In the genomic region with DNA sequence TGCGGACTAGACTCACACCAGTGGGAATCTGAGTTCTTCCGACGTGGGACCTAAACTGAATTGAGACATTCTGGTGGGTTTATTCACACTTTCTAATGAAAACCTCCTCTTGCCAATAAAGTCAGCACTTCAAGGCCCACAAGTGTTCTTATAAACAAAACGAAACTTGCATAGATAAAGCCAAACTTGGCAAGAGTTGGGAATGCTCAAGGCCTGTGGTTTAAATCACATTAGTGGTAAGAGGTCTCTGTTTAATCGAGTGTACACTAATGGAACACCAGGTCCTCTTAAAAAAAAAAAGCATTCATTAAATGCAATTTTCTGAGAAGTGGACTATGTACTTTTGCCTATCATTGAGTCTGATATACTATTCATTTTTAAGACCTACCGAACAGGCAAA, we compare ENCODE assay signal across 17 cellular contexts.
DNase-seq lines count a peak whose midpoint lies in the region; TF ChIP-seq lines count a peak whose summit lies in the region.
"Had no signal": no experiment of that assay in that cellular context is flagged by ENCODE, and none has a peak within 500 bp of the region (broad histone marks: within the 10 kb centered on the region; RNA-seq: fewer than 3 reads in every experiment).

No MANE protein-coding gene starts in this region.

- in situ Hi-C loops in astrocyte of the cerebellum (cut with HindIII; ENCODE audit: low sequenced_read_pairs) = no loop called here

- H3K36me3 ChIP-seq in muscle layer of duodenum (ENCODE audit: control insufficient read depth in 1 of 2, insufficient read depth in 2 of 2, low read length in 2 of 2) = no peaks in the 10 kb centered on the region
- H3K36me3 ChIP-seq in tibial artery = no peaks in the 10 kb centered on the region

- peak; percentile 48 for DNase-seq in H4 (ENCODE audit: low spot score)
- DNase-seq in astrocyte of the cerebellum (ENCODE audit: low read depth) = peak; percentile 33
- DNase-seq in tibial artery = no peak
- DNase-seq in stimulated activated CD4-positive, alpha-beta T cell treated with anti-CD3 and anti-CD28 coated beads, Interleukin-15, amount 100 ng/mL, for 24 hours = no peak
- DNase-seq in NOMO-1 treated with dmso at 0.1 percent for 144 hours (lab: John Stamatoyannopoulos, UW; ENCODE audit: unreplicated experiment) = no peak
- DNase-seq in ecto neural progenitor cell (ENCODE audit: low spot score) = no peak
- DNase-seq in HK-2 (ENCODE audit: unreplicated experiment) = no peak
- DNase-seq: COR-L47, GM23248, NCI-H1048, NCI-H1694, NCI-H446, NCI-H774, SHP77 had no signal

- no peak overlapping the region for H3K4me3 ChIP-seq in astrocyte of the cerebellum (ENCODE audit: low read depth, low read length)
- H3K4me3 ChIP-seq in muscle layer of duodenum (ENCODE audit: low read depth in 1 of 2, low read length in 2 of 2) = no peak overlapping the region
- no peak overlapping the region for H3K4me3 ChIP-seq in tibial artery
- H3K4me3 ChIP-seq: GM12878, GM23248, K562 had no signal

- H3K27me3 ChIP-seq in muscle layer of duodenum (ENCODE audit: low read depth, low read length) = no peaks in the 10 kb centered on the region
- no peaks in the 10 kb centered on the region for H3K27me3 ChIP-seq in tibial artery

- TF ChIP-seq CTCF in astrocyte of the cerebellum (IDR thresholded peaks at IDR 0.05; ENCODE audit: low read depth, low read length, missing control alignments) (no peak), tibial artery (IDR thresholded peaks at IDR 0.05) (no peak)

- peaks cover 4 to 13% of the 10 kb centered on the region in 2 donors for H3K4me1 ChIP-seq in muscle layer of duodenum (ENCODE audit: control insufficient read depth in 1 of 2, insufficient read depth in 2 of 2, low read length in 2 of 2)
- peaks cover 0 to 19% (median 4%) of the 10 kb centered on the region in 4 donors for H3K4me1 ChIP-seq in tibial artery

- H3K27ac ChIP-seq in muscle layer of duodenum (ENCODE audit: low read length) = peak overlapping the region; percentile 35
- peak overlapping the region; percentile 24 to 41 for H3K27ac ChIP-seq in tibial artery
- H3K27ac ChIP-seq: GM23248 had no signal

- intact Hi-C loops in tibial artery (cut with DNase I; ENCODE audit: low total_unique reads) = no loop called here

- H3K9me3 ChIP-seq in muscle layer of duodenum (ENCODE audit: control insufficient read depth in 1 of 2, low read length in 2 of 2) = no peaks in the 10 kb centered on the region
- H3K9me3 ChIP-seq in tibial artery = no peaks in the 10 kb centered on the region

Comparison
In these comparisons a context has a peak if more than half of its experiments do, and no peak if none do; other contexts are left out.
1. DNase-seq: peak in H4 (single experiment) and astrocyte of the cerebellum (single experiment); none in tibial artery (0 of 2), stimulated activated CD4-positive, alpha-beta T cell treated with anti-CD3 and anti-CD28 coated beads, Interleukin-15, amount 100 ng/mL, for 24 hours (single experiment), NOMO-1 treated with dmso at 0.1 percent for 144 hours (single experiment), ecto neural progenitor cell (single experiment) and HK-2 (single experiment).